Comparison of ENCODE assay signal across 9 cellular contexts in the genomic region with DNA sequence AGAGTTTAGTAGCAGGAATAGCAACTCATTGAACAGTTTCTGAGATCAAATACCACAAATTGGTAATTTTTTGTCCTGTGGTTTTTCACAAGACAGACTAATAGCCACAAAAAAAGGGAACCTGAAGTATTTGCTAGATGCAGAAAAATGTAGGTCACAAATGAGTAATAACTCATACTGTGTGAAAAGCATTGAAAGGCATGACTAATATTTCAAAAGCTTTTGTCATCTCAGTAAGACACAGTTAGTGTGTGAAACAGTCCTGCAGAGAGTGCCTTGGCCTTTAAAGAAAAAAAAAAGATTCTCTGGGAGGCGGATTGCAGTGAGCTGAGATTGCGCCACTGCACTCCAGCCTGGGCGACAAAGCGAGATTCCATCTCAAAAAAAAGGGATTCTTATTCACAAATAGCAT. TPM values are rescaled to one million over a fixed set of nuclear protein-coding genes. Genes with fewer than 3 reads are reported as not detected.
DNase-seq lines count a peak whose midpoint lies in the region; ATAC-seq and TF ChIP-seq lines count a peak whose summit lies in the region.
"Had no signal": no experiment of that assay in that cellular context is flagged by ENCODE, and none has a peak within 500 bp of the region (broad histone marks: within the 10 kb centered on the region; RNA-seq: fewer than 3 reads in every experiment).

No MANE protein-coding gene starts in this region.

- H3K56ac ChIP-seq in H9 (ENCODE audit: insufficient read length, low read depth, low read length) = no peak overlapping the region

- no peak overlapping the region for H4K91ac ChIP-seq in H9 (ENCODE audit: insufficient read length, low read depth, low read length)

- no peak overlapping the region for H3T11ph ChIP-seq in H9 (ENCODE audit: low read length)

- no peak overlapping the region for H2BK20ac ChIP-seq in H9 (ENCODE audit: low read depth, low read length, poor library complexity, severe bottlenecking)

- no peak for TF ChIP-seq CTCF in astrocyte of the spinal cord (IDR thresholded peaks at IDR 0.05; ENCODE audit: low read depth, low read length)
- TF ChIP-seq CTCF in H9 (conservative IDR thresholded peaks at IDR 0.05) = no peak
- TF ChIP-seq CTCF in mucosa of descending colon (IDR thresholded peaks at IDR 0.05) = no peak

- intact Hi-C loops in mucosa of descending colon (cut with DNase I, micrococcal nuclease) = no loop called here

- no peak overlapping the region for H3K27ac Mint-ChIP-seq in H9

- H3K4me1 ChIP-seq in H9 (ENCODE audit: insufficient read depth, low read length) = no peaks in the 10 kb centered on the region
- H3K4me1 ChIP-seq in mucosa of descending colon (ENCODE audit: low read depth) = no peaks in the 10 kb centered on the region

- no peak overlapping the region for H3K4ac ChIP-seq in H9 (ENCODE audit: low read depth, low read length)

- no peaks in the 10 kb centered on the region for H3K27me3 Mint-ChIP-seq in H9 (ENCODE audit: low read depth)

- H4K5ac ChIP-seq in H9 (ENCODE audit: insufficient read length, low read depth, low read length) = no peak overlapping the region

- H2AFZ ChIP-seq in H9 (ENCODE audit: low read length) = no peak overlapping the region

- no peaks in the 10 kb centered on the region for H3K36me3 ChIP-seq in mucosa of descending colon (ENCODE audit: low read depth)

- no peak overlapping the region for H2BK5ac ChIP-seq in H9 (ENCODE audit: insufficient read length, low read length)

- no peak overlapping the region for H2BK12ac ChIP-seq in H9 (ENCODE audit: insufficient read length, low read depth, low read length)

- H3K23ac ChIP-seq in H9 (ENCODE audit: insufficient read length, low read depth, low read length) = no peak overlapping the region

- in situ Hi-C loops in ACHN (cut with HindIII; ENCODE audit: low pct_ligation_motif_present, low pct_unique_long_range_greater_than_20kb, low sequenced_read_pairs) = no loop called here
- in situ Hi-C loops in astrocyte of the spinal cord (cut with HindIII; ENCODE audit: low sequenced_read_pairs) = no loop called here

- no peaks in the 10 kb centered on the region for H3K27me3 ChIP-seq in H9 (ENCODE audit: insufficient read depth, low read length)

- peaks cover 9 to 17% (median 15%) of the 10 kb centered on the region in 3 experiments for H3K36me3 Mint-ChIP-seq in H9 (ENCODE audit: insufficient read depth in 1 of 3, low read depth in 3 of 3)

- no peaks in the 10 kb centered on the region for H3K9me3 ChIP-seq in H9 (ENCODE audit: control insufficient read depth, low read depth, low read length)
- H3K9me3 ChIP-seq in mucosa of descending colon = peaks cover 5% of the 10 kb centered on the region

- no peak overlapping the region for H3K4me3 ChIP-seq in astrocyte of the spinal cord (ENCODE audit: low read depth, low read length)
- no peak overlapping the region for H3K4me3 ChIP-seq in mucosa of descending colon

- peaks cover 0 to 5% of the 10 kb centered on the region in 2 experiments; a peak in 3 of 5 replicates for H3K9me3 Mint-ChIP-seq in H9

- H3K14ac ChIP-seq in H9 (ENCODE audit: insufficient read depth, low read length) = no peak overlapping the region

- no peak overlapping the region for H2BK120ac ChIP-seq in H9 (ENCODE audit: low read depth, low read length, poor library complexity, severe bottlenecking)

- no peak overlapping the region for H3K18ac ChIP-seq in H9 (ENCODE audit: insufficient read length, low read depth, low read length)

- DNase-seq in ACHN (peak; percentile 14), astrocyte of the spinal cord (ENCODE audit: low read depth, low spot score) (peak; percentile 85), stromal cell of bone marrow (ENCODE audit: low read depth) (peak; percentile 32), H9 (no peak), UCSD-AML1 (lab: John Stamatoyannopoulos, UW; ENCODE audit: unreplicated experiment) (no peak), mucosa of descending colon (no peak)

- H3K79me1 ChIP-seq in H9 (ENCODE audit: insufficient read depth, low read depth, low read length, poor library complexity, severe bottlenecking) = no peaks in the 10 kb centered on the region

- WGBS in H9 (ENCODE audit: extremely low coverage, insufficient read length, low lambda C conversion rate) = no CpG with 5 or more reads among the region's 4 CpGs

- no peaks in the 10 kb centered on the region for H4K20me1 ChIP-seq in H9 (ENCODE audit: control insufficient read depth, insufficient read depth, insufficient read length)

- H3K9ac ChIP-seq in H9 (ENCODE audit: extremely low read depth, insufficient read length, low read length) = no peak overlapping the region

- no peak overlapping the region for H3K27ac ChIP-seq in H9 (ENCODE audit: insufficient read length, low read depth, low read length)

- H3K23me2 ChIP-seq in H9 (ENCODE audit: insufficient read length, low read depth, low read length, poor library complexity, severe bottlenecking) = no peaks in the 10 kb centered on the region

- H3K79me2 ChIP-seq in H9 (ENCODE audit: insufficient read depth, low read length) = no peaks in the 10 kb centered on the region

- no peak overlapping the region for H3K4me3 Mint-ChIP-seq in H9
- H3K4me3 Mint-ChIP-seq: neural crest cell had no signal

- no peak overlapping the region for H2BK15ac ChIP-seq in H9 (ENCODE audit: low read depth, low read length)

- no peak overlapping the region for H4K8ac ChIP-seq in H9 (replicated peaks; ENCODE audit: insufficient read length, low read depth, low read length)

- H2AK5ac ChIP-seq in H9 (ENCODE audit: insufficient read length, low read length) = no peak overlapping the region

- H3K4me2 ChIP-seq in H9 (ENCODE audit: insufficient read depth, insufficient read length, low read length) = no peak overlapping the region

- ATAC-seq in GM19455 (IDR thresholded peaks at IDR 0.05; ENCODE audit: unreplicated experiment) (peak; percentile 100), HG03378 (IDR thresholded peaks at IDR 0.05; ENCODE audit: unreplicated experiment) (peak; percentile 100), mucosa of descending colon (no peak)

- no peaks in the 10 kb centered on the region for H3K4me1 Mint-ChIP-seq in H9

RNA-seq across cellular contexts. Expression of gene SLC25A31, which starts 31.4 kb away (rescaled TPM):
- total RNA-seq in H9 (2021) = not detected in 2 replicates
- not detected for total RNA-seq in mucosa of descending colon
- total RNA-seq: neural crest cell had no signal

Comparison
In these comparisons a context has a peak if more than half of its experiments do, and no peak if none do; other contexts are left out.
1. DNase-seq: peak in ACHN (single experiment), astrocyte of the spinal cord (single experiment) and stromal cell of bone marrow (single experiment); none in H9 (single experiment), UCSD-AML1 (single experiment) and mucosa of descending colon (0 of 3).